20 cellular contexts compared by ENCODE assay signal in the genomic region with DNA sequence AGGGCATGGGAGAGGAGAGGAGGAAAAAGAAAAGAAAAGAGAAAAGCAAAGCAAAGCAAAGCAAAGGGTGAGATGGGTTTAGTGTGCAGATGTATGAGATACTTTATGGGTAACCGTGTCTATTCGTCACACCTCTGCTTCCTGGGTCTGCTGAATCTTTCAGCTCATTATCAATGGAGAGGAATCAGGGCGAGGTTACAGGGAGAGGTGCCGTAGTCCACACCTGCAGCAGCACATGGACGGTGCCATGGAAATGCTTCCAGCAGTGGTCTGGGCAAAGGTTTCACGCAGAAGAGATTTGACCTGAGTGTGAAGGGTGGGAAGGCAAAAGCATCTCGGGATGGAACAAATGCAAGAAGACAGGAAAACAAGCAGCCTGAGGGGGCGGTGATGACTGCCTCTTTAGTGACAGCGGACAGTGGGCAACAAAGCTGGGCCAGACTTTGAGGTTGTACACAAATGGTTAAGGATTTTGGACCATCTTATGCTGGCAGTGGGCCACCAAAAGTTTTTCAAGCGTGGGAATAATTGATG. TPM values are rescaled to one million over a fixed set of nuclear protein-coding genes. Genes with fewer than 3 reads are reported as not detected.
DNase-seq lines count a peak whose midpoint lies in the region; ATAC-seq and TF ChIP-seq lines count a peak whose summit lies in the region.
"Had no signal": no experiment of that assay in that cellular context is flagged by ENCODE, and none has a peak within 500 bp of the region (broad histone marks: within the 10 kb centered on the region; RNA-seq: fewer than 3 reads in every experiment).

No MANE protein-coding gene starts in this region.

- H3K27ac Mint-ChIP-seq in dendritic cell treated with granulocyte-macrophage colony-stimulating factor and Interleukin-4, amounts not matched to agents 40 ng/mL and 50 ng/mL, for 4 days, result peak overlapping the region; percentile 47
- H3K27ac Mint-ChIP-seq in type B pancreatic cell, result peak overlapping the region; percentile 35
- H3K27ac Mint-ChIP-seq: CD8-positive, alpha-beta T cell had no signal

- H2AFZ ChIP-seq in parathyroid adenoma, result peak overlapping the region; percentile 46

- H3K4me1 Mint-ChIP-seq in dendritic cell treated with granulocyte-macrophage colony-stimulating factor and Interleukin-4, amounts not matched to agents 40 ng/mL and 50 ng/mL, for 4 days (ENCODE audit: low read depth), result peaks cover 21% of the 10 kb centered on the region
- peaks cover 39% of the 10 kb centered on the region for H3K4me1 Mint-ChIP-seq in type B pancreatic cell (ENCODE audit: unreplicated experiment)
- H3K4me1 Mint-ChIP-seq: IgD-negative memory B cell had no signal

- ATAC-seq in heart left ventricle (no peak), psoas muscle (no peak), GM21390 (IDR thresholded peaks at IDR 0.05; ENCODE audit: unreplicated experiment) (no peak), HG03025 (IDR thresholded peaks at IDR 0.05; ENCODE audit: low FRiP score, unreplicated experiment) (no peak)
- ATAC-seq: CD8-positive, alpha-beta T cell; HCT116; Right ventricle myocardium inferior had no signal

- H3K9me3 ChIP-seq in left ventricle myocardium inferior (replicated peaks) (no peaks in the 10 kb centered on the region), heart left ventricle (no peaks in the 10 kb centered on the region), parathyroid adenoma (ENCODE audit: control insufficient read depth, low read length) (no peaks in the 10 kb centered on the region), psoas muscle (no peaks in the 10 kb centered on the region)
- H3K9me3 ChIP-seq: MG63 had no signal

- no peak overlapping the region for H3K9ac ChIP-seq in parathyroid adenoma

- H3K4me3 ChIP-seq in left ventricle myocardium inferior (no peak overlapping the region), heart left ventricle (no peak overlapping the region), parathyroid adenoma (ENCODE audit: low read depth, low read length) (no peak overlapping the region), psoas muscle (no peak overlapping the region)
- H3K4me3 ChIP-seq: MG63 had no signal

- TF ChIP-seq CTCF in left ventricle myocardium inferior (IDR thresholded peaks at IDR 0.05; ENCODE audit: borderline replicate concordance) (no peak), heart left ventricle (IDR thresholded peaks at IDR 0.05) (no peak), parathyroid adenoma (IDR thresholded peaks at IDR 0.05) (no peak), type B pancreatic cell (conservative IDR thresholded peaks at IDR 0.05) (no peak), psoas muscle (IDR thresholded peaks at IDR 0.05) (no peak)

- no peaks in the 10 kb centered on the region for H3K36me3 ChIP-seq in left ventricle myocardium inferior
- no peaks in the 10 kb centered on the region for H3K36me3 ChIP-seq in heart left ventricle
- no peaks in the 10 kb centered on the region for H3K36me3 ChIP-seq in parathyroid adenoma (ENCODE audit: control insufficient read depth, insufficient read depth, low read length)
- no peaks in the 10 kb centered on the region for H3K36me3 ChIP-seq in psoas muscle (ENCODE audit: insufficient read depth in 1 of 2, low read depth in 1 of 2)
- H3K36me3 ChIP-seq: MG63 had no signal

- no peak overlapping the region for H3K4me3 Mint-ChIP-seq in dendritic cell treated with granulocyte-macrophage colony-stimulating factor and Interleukin-4, amounts not matched to agents 40 ng/mL and 50 ng/mL, for 4 days
- H3K4me3 Mint-ChIP-seq in type B pancreatic cell, result peak overlapping the region; percentile 46
- H3K4me3 Mint-ChIP-seq: CD8-positive, alpha-beta T cell; IgD-negative memory B cell had no signal

- no peak for TF ChIP-seq POLR2A in heart left ventricle (IDR thresholded peaks at IDR 0.05)

- no peaks in the 10 kb centered on the region for H3K79me2 ChIP-seq in parathyroid adenoma

- no peaks in the 10 kb centered on the region for H3K9me3 Mint-ChIP-seq in dendritic cell treated with granulocyte-macrophage colony-stimulating factor and Interleukin-4, amounts not matched to agents 40 ng/mL and 50 ng/mL, for 4 days
- no peaks in the 10 kb centered on the region for H3K9me3 Mint-ChIP-seq in type B pancreatic cell
- H3K9me3 Mint-ChIP-seq: CD8-positive, alpha-beta T cell; IgD-negative memory B cell had no signal

- intact Hi-C loops in left ventricle myocardium inferior (cut with micrococcal nuclease) (no loop called here), heart left ventricle (cut with DNase I) (loop anchor here in 1 of 10 donors (10.0 kb wide), 1 partner anchor 63 kb away; no protein-coding TSS in a partner anchor), psoas muscle (cut with DNase I) (no loop called here)
- intact Hi-C loops in dendritic cell treated with granulocyte-macrophage colony-stimulating factor and Interleukin-4, amounts not matched to agents 40 ng/mL and 50 ng/mL, for 4 days (cut with micrococcal nuclease), result no loop called here

- H3K4me1 ChIP-seq in left ventricle myocardium inferior, result peaks cover 55% of the 10 kb centered on the region
- H3K4me1 ChIP-seq in heart left ventricle, result peaks cover 0 to 60% (median 41%) of the 10 kb centered on the region in 12 donors
- peaks cover 14% of the 10 kb centered on the region for H3K4me1 ChIP-seq in parathyroid adenoma
- peaks cover 6% of the 10 kb centered on the region for H3K4me1 ChIP-seq in psoas muscle

- DNase-seq in left ventricle myocardium inferior (no peak), heart left ventricle (no peak), type B pancreatic cell (ENCODE audit: extremely low spot score, unreplicated experiment) (no peak), psoas muscle (no peak)
- DNase-seq: AML-193; C1 segment of cervical spinal cord; CD8-positive, alpha-beta T cell; MG63; NCI-H1417; NCI-H187; NCI-H446; NCI-H526; OCI-M1 had no signal

- H3K4me2 ChIP-seq in parathyroid adenoma (ENCODE audit: low read length), result no peak overlapping the region

- H3K27me3 ChIP-seq in left ventricle myocardium inferior (ENCODE audit: low read depth) (no peaks in the 10 kb centered on the region), heart left ventricle (no peaks in the 10 kb centered on the region), parathyroid adenoma (ENCODE audit: control insufficient read depth, insufficient read depth, low read length) (no peaks in the 10 kb centered on the region), psoas muscle (ENCODE audit: insufficient read depth in 3 of 3, low read length in 2 of 3) (no peaks in the 10 kb centered on the region)
- H3K27me3 ChIP-seq: MG63 had no signal

- WGBS in heart left ventricle, 4 donors, result 74 to 82% (median 76%) methylated on average over 10 of the region's 10 CpGs
- 70 to 71% (median 70%) methylated on average over 10 of the region's 10 CpGs for WGBS in psoas muscle, 3 donors

- peak overlapping the region; percentile 11 for H3K27ac ChIP-seq in left ventricle myocardium inferior (replicated peaks)
- peak overlapping the region in 5 of 12 donors; percentile 15 to 38 (median 26) for H3K27ac ChIP-seq in heart left ventricle
- peak overlapping the region; percentile 57 for H3K27ac ChIP-seq in parathyroid adenoma
- H3K27ac ChIP-seq in psoas muscle, result no peak overlapping the region

- H3K36me3 Mint-ChIP-seq in dendritic cell treated with granulocyte-macrophage colony-stimulating factor and Interleukin-4, amounts not matched to agents 40 ng/mL and 50 ng/mL, for 4 days (ENCODE audit: low read depth), result no peaks in the 10 kb centered on the region
- H3K36me3 Mint-ChIP-seq in type B pancreatic cell, result no peaks in the 10 kb centered on the region
- H3K36me3 Mint-ChIP-seq: CD8-positive, alpha-beta T cell; IgD-negative memory B cell had no signal

- H3K27me3 Mint-ChIP-seq in dendritic cell treated with granulocyte-macrophage colony-stimulating factor and Interleukin-4, amounts not matched to agents 40 ng/mL and 50 ng/mL, for 4 days, result no peaks in the 10 kb centered on the region
- no peaks in the 10 kb centered on the region for H3K27me3 Mint-ChIP-seq in type B pancreatic cell
- H3K27me3 Mint-ChIP-seq: IgD-negative memory B cell had no signal

RNA-seq across cellular contexts. Expression of a gene that starts 19.6 kb away (rescaled TPM):
- total RNA-seq in left ventricle myocardium inferior, result 205 TPM
- total RNA-seq in heart left ventricle, result 100 to 1,000 TPM; 151 to 187 (median 171) TPM
- polyA plus RNA-seq in heart left ventricle, result 100 to 1,000 TPM; 147 to 211 TPM
- total RNA-seq in type B pancreatic cell (ENCODE audit: low replicate concordance), result 263 and 313 TPM in 2 replicates
- 100 to 1,000 TPM; 137 to 199 (median 154) TPM for total RNA-seq in psoas muscle
- 100 to 1,000 TPM; 137 to 216 (median 143) TPM for polyA plus RNA-seq in psoas muscle

RNA-seq across cellular contexts. Expression of a gene that starts 51.9 kb away (rescaled TPM):
- total RNA-seq in left ventricle myocardium inferior (49.7 TPM), heart left ventricle (10 to 100 TPM; 29.0 to 96.8 (median 47.0) TPM), type B pancreatic cell (ENCODE audit: low replicate concordance) (65.2 and 86.1 TPM in 2 replicates), psoas muscle (100 to 1,000 TPM in 2 of 4 donors, 10 to 100 TPM in 2; 65.8 to 209 (median 98.1) TPM)
- polyA plus RNA-seq in heart left ventricle (10 to 100 TPM; 22.2 to 36.1 TPM), psoas muscle (100 to 1,000 TPM in 1 of 3 donors, 10 to 100 TPM in 2; 19.4 to 118 (median 60.4) TPM)
